ENCODE assay signal across 17 cellular contexts in genomic region chr10:86176850-86177249, GRCh38.
DNase-seq lines count a peak whose midpoint lies in the region; FAIRE-seq and TF ChIP-seq lines count a peak whose summit lies in the region.
"Had no signal": no experiment of that assay in that cellular context is flagged by ENCODE, and none has a peak within 500 bp of the region (broad histone marks: within the 10 kb centered on the region; RNA-seq: fewer than 3 reads in every experiment).

No MANE protein-coding gene starts in this region.

- H4K8ac ChIP-seq in neuronal stem cell (ENCODE audit: low read depth, low read length), result no peak overlapping the region

- H3K79me1 ChIP-seq in neuronal stem cell (ENCODE audit: low read depth, low read length), result no peaks in the 10 kb centered on the region

- DNase-seq in activated effector memory CD4-positive, alpha-beta T cell treated with anti-CD3 and anti-CD28 coated beads, Interleukin-2, amount 50 U/mL, for 16 hours, result peak; percentile 38
- no peak for DNase-seq in activated effector memory CD4-positive, alpha-beta T cell treated with Interleukin-2 at 50 U/mL for 16 hours
- no peak for DNase-seq in bronchial epithelial cell (ENCODE audit: low read depth)
- DNase-seq in neuronal stem cell (ENCODE audit: low spot score), result no peak
- no peak for DNase-seq in H7
- no peak for DNase-seq in osteocyte (ENCODE audit: extremely low spot score, unreplicated experiment)
- DNase-seq in activated CD4-positive, alpha-beta T cell treated with anti-CD3 and anti-CD28 coated beads for 1 hour, result no peak
- DNase-seq: 8988T; CD4-positive, alpha-beta memory T cell; DMS153; DMS79 treated with DMSO at 0.1 percent for 48 hours; GF-D8 had no signal

- no peak overlapping the region for H3K4me3 Mint-ChIP-seq in osteocyte (ENCODE audit: unreplicated experiment)
- H3K4me3 Mint-ChIP-seq: CD14-positive monocyte; CD4-positive, alpha-beta memory T cell; GM23338 had no signal

- no peak overlapping the region for H3K27ac ChIP-seq in neuronal stem cell (replicated peaks; ENCODE audit: low read length)
- H3K27ac ChIP-seq: BLaER1 had no signal

- no peaks in the 10 kb centered on the region for H3K4me1 Mint-ChIP-seq in osteocyte (ENCODE audit: unreplicated experiment)
- H3K4me1 Mint-ChIP-seq: CD14-positive monocyte; CD4-positive, alpha-beta memory T cell; GM23338 had no signal

- H3K9me3 ChIP-seq in neuronal stem cell (replicated peaks in 1 of 2; ENCODE audit: control insufficient read depth in 2 of 2, insufficient read depth in 1 of 2, low read depth in 1 of 2, low read length in 2 of 2), result no peaks in the 10 kb centered on the region

- no peak overlapping the region for H3K9ac ChIP-seq in neuronal stem cell (ENCODE audit: low read depth, low read length, poor library complexity)
- H3K9ac ChIP-seq: BLaER1 had no signal

- H2AK5ac ChIP-seq in neuronal stem cell (ENCODE audit: low read depth, low read length), result no peak overlapping the region

- H2BK12ac ChIP-seq in neuronal stem cell (ENCODE audit: low read length), result no peak overlapping the region

- H3K18ac ChIP-seq in neuronal stem cell (ENCODE audit: low read length), result no peak overlapping the region

- H4K91ac ChIP-seq in neuronal stem cell (ENCODE audit: low read depth, low read length, poor library complexity), result peak overlapping the region; percentile 26

- H3K14ac ChIP-seq in neuronal stem cell (ENCODE audit: low read length), result no peak overlapping the region

- no CpG with 5 or more reads among the region's 7 CpGs for WGBS in neuronal stem cell (ENCODE audit: extremely low coverage in 2 of 2, insufficient read length in 2 of 2, insufficient replicate concordance in 1 of 2), 2 donors

- no peaks in the 10 kb centered on the region for H3K36me3 ChIP-seq in bronchial epithelial cell (ENCODE audit: control insufficient read depth, insufficient read depth, low read length)
- no peaks in the 10 kb centered on the region for H3K36me3 ChIP-seq in neuronal stem cell (replicated peaks in 1 of 2; ENCODE audit: control insufficient read depth in 2 of 2, insufficient read depth in 2 of 2, low read length in 2 of 2)
- H3K36me3 ChIP-seq in H7 (replicated peaks; ENCODE audit: control insufficient read depth, insufficient read depth, low read length), result no peaks in the 10 kb centered on the region
- H3K36me3 ChIP-seq: BLaER1 had no signal

- no peak overlapping the region for H3K27ac Mint-ChIP-seq in osteocyte (ENCODE audit: unreplicated experiment)
- H3K27ac Mint-ChIP-seq: CD14-positive monocyte; CD4-positive, alpha-beta memory T cell; GM23338 had no signal

- H3K4me3 ChIP-seq in bronchial epithelial cell (ENCODE audit: low read depth, low read length), result no peak overlapping the region
- no peak overlapping the region for H3K4me3 ChIP-seq in neuronal stem cell (ENCODE audit: low read length in 2 of 2)
- no peak overlapping the region for H3K4me3 ChIP-seq in H7 (ENCODE audit: insufficient read depth, low read depth, low read length)
- H3K4me3 ChIP-seq: BLaER1, GM23338 had no signal

- no peak overlapping the region for H3K4ac ChIP-seq in neuronal stem cell (ENCODE audit: low read length)

- no peak overlapping the region for H2BK120ac ChIP-seq in neuronal stem cell (ENCODE audit: low read depth, low read length)

- peak; percentile 84 for FAIRE-seq in bronchial epithelial cell (lab: Jason Lieb, UNC)
- FAIRE-seq: H54, HTR-8/SVneo had no signal

- TF ChIP-seq CTCF in bronchial epithelial cell (IDR thresholded peaks at IDR 0.05; ENCODE audit: insufficient read depth, low read length, severe bottlenecking) (no peak), osteocyte (IDR thresholded peaks at IDR 0.05) (no peak)

- no peak overlapping the region for H2BK15ac ChIP-seq in neuronal stem cell (ENCODE audit: low read length)

- peaks cover 4% of the 10 kb centered on the region for H3K9me3 Mint-ChIP-seq in osteocyte (ENCODE audit: unreplicated experiment)
- H3K9me3 Mint-ChIP-seq: CD14-positive monocyte, GM23338 had no signal

- H3K4me1 ChIP-seq in neuronal stem cell (ENCODE audit: control insufficient read depth in 2 of 2, insufficient read depth in 1 of 2, low read depth in 1 of 2, low read length in 2 of 2), result peaks cover 0 to under 1% of the 10 kb centered on the region in 2 donors
- H3K4me1 ChIP-seq: BLaER1 had no signal

- H2BK5ac ChIP-seq in neuronal stem cell (ENCODE audit: low read length), result no peak overlapping the region

- no peak overlapping the region for H2AFZ ChIP-seq in neuronal stem cell (ENCODE audit: low read length)
- H2AFZ ChIP-seq: GM23338 had no signal

- no peaks in the 10 kb centered on the region for H3K27me3 Mint-ChIP-seq in osteocyte (ENCODE audit: unreplicated experiment)

- H3K27me3 ChIP-seq in bronchial epithelial cell (ENCODE audit: control insufficient read depth, insufficient read depth, low read length) (no peaks in the 10 kb centered on the region), neuronal stem cell (ENCODE audit: control insufficient read depth in 3 of 3, insufficient read depth in 3 of 3, low read depth in 1 of 3, low read length in 3 of 3) (peaks cover 0 to 4% (median 0%) of the 10 kb centered on the region in 3 experiments), H7 (ENCODE audit: control insufficient read depth, insufficient read depth, low read length) (no peaks in the 10 kb centered on the region)
- H3K27me3 ChIP-seq: BLaER1 had no signal

- H3K36me3 Mint-ChIP-seq in osteocyte (ENCODE audit: unreplicated experiment), result no peaks in the 10 kb centered on the region
- H3K36me3 Mint-ChIP-seq: CD14-positive monocyte; CD4-positive, alpha-beta memory T cell had no signal

- H3K4me2 ChIP-seq in neuronal stem cell (ENCODE audit: insufficient read depth, low read length, poor library complexity, severe bottlenecking), result no peak overlapping the region
- H3K4me2 ChIP-seq: BLaER1, GM23338 had no signal

- no peak overlapping the region for H3K23ac ChIP-seq in neuronal stem cell (ENCODE audit: low read depth, low read length, poor library complexity)
